Comparison of ENCODE assay signal across 24 cellular contexts in the genomic region with DNA sequence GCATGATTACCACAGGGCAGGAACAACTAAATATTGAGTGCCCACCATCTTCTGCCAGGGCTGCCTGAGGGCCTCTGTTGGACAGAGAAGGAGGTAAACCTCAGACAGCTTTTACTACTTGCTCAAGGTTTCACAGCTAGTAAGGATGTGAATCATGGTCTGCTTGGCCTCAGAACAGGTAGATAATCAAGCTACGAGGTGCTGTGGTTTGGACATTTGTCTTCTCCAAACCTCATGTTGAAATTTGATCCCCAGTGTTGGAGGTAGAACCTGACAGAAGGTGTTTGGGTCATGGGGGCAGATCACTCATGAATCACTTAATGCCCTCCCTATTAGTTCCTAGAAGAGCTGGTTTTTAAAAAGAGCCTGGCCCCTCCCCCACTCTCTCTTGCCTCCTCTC.
A peak's percentile ranks its signal among the peaks of the same experiment; 100 is the strongest.
DNase-seq lines count a peak whose midpoint lies in the region; ATAC-seq and TF ChIP-seq lines count a peak whose summit lies in the region.
"Had no signal": no experiment of that assay in that cellular context is flagged by ENCODE, and none has a peak within 500 bp of the region (broad histone marks: within the 10 kb centered on the region; RNA-seq: fewer than 3 reads in every experiment).

No MANE protein-coding gene starts in this region.

- no peak overlapping the region for H3K4me3 ChIP-seq in breast epithelium
- H3K4me3 ChIP-seq in endodermal cell (ENCODE audit: low read length): no peak overlapping the region
- no peak overlapping the region for H3K4me3 ChIP-seq in upper lobe of right lung
- H3K4me3 ChIP-seq: K562 had no signal

- H3K9me3 ChIP-seq in breast epithelium (no peaks in the 10 kb centered on the region), endodermal cell (ENCODE audit: control insufficient read depth, low read length) (peaks cover 6% of the 10 kb centered on the region), upper lobe of right lung (no peaks in the 10 kb centered on the region)

- ATAC-seq in GM21576 (IDR thresholded peaks at IDR 0.05; ENCODE audit: unreplicated experiment) (no peak), upper lobe of right lung (no peak)
- ATAC-seq: HepG2, K562, SK-N-SH treated with all-trans-retinoic acid at 6 μM for 48 hours had no signal

- no peak overlapping the region for H3K27ac Mint-ChIP-seq in MCF 10A (ENCODE audit: low read depth, unreplicated experiment)
- H3K27ac Mint-ChIP-seq in endodermal cell: peak overlapping the region; percentile 24
- H3K27ac Mint-ChIP-seq: CD8-positive, alpha-beta memory T cell had no signal

- H3K36me3 Mint-ChIP-seq in MCF 10A (ENCODE audit: insufficient read depth, unreplicated experiment) (no peaks in the 10 kb centered on the region), endodermal cell (ENCODE audit: low read depth) (no peaks in the 10 kb centered on the region)
- H3K36me3 Mint-ChIP-seq: CD8-positive, alpha-beta memory T cell had no signal

- H3K9me3 Mint-ChIP-seq in MCF 10A (ENCODE audit: unreplicated experiment): no peaks in the 10 kb centered on the region
- peaks cover 1% of the 10 kb centered on the region for H3K9me3 Mint-ChIP-seq in endodermal cell

- H3K27me3 Mint-ChIP-seq in MCF 10A (ENCODE audit: insufficient read depth, unreplicated experiment) (peaks cover 35% of the 10 kb centered on the region), endodermal cell (ENCODE audit: insufficient read depth) (no peaks in the 10 kb centered on the region)

- H3K27me3 ChIP-seq in breast epithelium (no peaks in the 10 kb centered on the region), endodermal cell (ENCODE audit: control insufficient read depth, insufficient read depth, low read length, poor library complexity, severe bottlenecking) (no peaks in the 10 kb centered on the region), upper lobe of right lung (no peaks in the 10 kb centered on the region)

- H3K4me1 Mint-ChIP-seq in MCF 10A (ENCODE audit: insufficient read depth, unreplicated experiment) (no peaks in the 10 kb centered on the region), endodermal cell (peaks cover 43% of the 10 kb centered on the region)
- H3K4me1 Mint-ChIP-seq: CD8-positive, alpha-beta memory T cell had no signal

- H3K4me1 ChIP-seq in breast epithelium (no peaks in the 10 kb centered on the region), endodermal cell (ENCODE audit: control insufficient read depth, insufficient read depth, low read length) (peaks cover 16% of the 10 kb centered on the region), upper lobe of right lung (no peaks in the 10 kb centered on the region)

- TF ChIP-seq POLR2A in breast epithelium (IDR thresholded peaks at IDR 0.05): no peak

- no peak overlapping the region for H3K4me3 Mint-ChIP-seq in MCF 10A (ENCODE audit: unreplicated experiment)
- no peak overlapping the region for H3K4me3 Mint-ChIP-seq in endodermal cell
- H3K4me3 Mint-ChIP-seq: CD8-positive, alpha-beta memory T cell had no signal

- H3K36me3 ChIP-seq in breast epithelium (peaks cover 5% of the 10 kb centered on the region), endodermal cell (ENCODE audit: control insufficient read depth, insufficient read depth, low read length) (no peaks in the 10 kb centered on the region), upper lobe of right lung (no peaks in the 10 kb centered on the region)

- CTCF ChIA-PET in MCF 10A (lab: Yijun Ruan, JAX): interaction anchor here (0.6 kb wide), 2 partner anchors 413 to 574 kb away, joined by 3 read pairs; no protein-coding TSS in a partner anchor

- H3K27ac ChIP-seq in breast epithelium (no peak overlapping the region), endodermal cell (ENCODE audit: low read depth, low read length) (no peak overlapping the region), upper lobe of right lung (no peak overlapping the region)
- H3K27ac ChIP-seq: C4-2B had no signal

- no peak for TF ChIP-seq CTCF in MCF 10A (IDR thresholded peaks at IDR 0.05; ENCODE audit: unreplicated experiment)
- TF ChIP-seq CTCF in breast epithelium (IDR thresholded peaks at IDR 0.05): no peak
- TF ChIP-seq CTCF in endodermal cell (conservative IDR thresholded peaks at IDR 0.05): no peak
- no peak for TF ChIP-seq CTCF in upper lobe of right lung (IDR thresholded peaks at IDR 0.05)

- H3K9ac ChIP-seq in endodermal cell (ENCODE audit: extremely low read depth, low read length, poor library complexity, severe bottlenecking): no peak overlapping the region

- intact Hi-C loops in MCF 10A (cut with micrococcal nuclease) (no loop called here), breast epithelium (cut with DNase I; ENCODE audit: low total_unique reads) (no loop called here), upper lobe of right lung (cut with DNase I) (no loop called here)

- POLR2A ChIA-PET in MCF 10A (lab: Yijun Ruan, JAX): interaction anchor here (0.5 kb wide), 1 partner anchor 56 kb away, joined by 3 read pairs; no protein-coding TSS in a partner anchor

- no TSS peak for BruUV-seq in MCF 10A (replicated peaks; lab: Mats Ljungman, UMichigan)

- DNase-seq in MCF 10A (ENCODE audit: unreplicated experiment) (peak; percentile 18), breast epithelium (ENCODE audit: low spot score in 2 of 2) (no peak), endodermal cell (no peak), kidney tubule cell (ENCODE audit: low spot score) (peak; percentile 51), upper lobe of right lung (no peak), DMS114 treated with DMSO at 0.1 percent for 48 hours (lab: John Stamatoyannopoulos, UW; ENCODE audit: unreplicated experiment) (no peak), DMS79 treated with DMSO at 0.1 percent for 48 hours (lab: John Stamatoyannopoulos, UW) (no peak)
- DNase-seq: Calu3; CD8-positive, alpha-beta memory T cell; GF-D8; H7; NCI-H1092; NCI-H1436; NCI-H187 treated with DMSO at 0.1 percent for 48 hours; NCI-H2227 treated with DMSO at 0.1 percent for 48 hours; NCI-H510A; NCI-H82; RPMI8226; SHP77 treated with DMSO at 0.1 percent for 48 hours had no signal

- 94% methylated on average over 1 of the region's 1 CpG; no CpG with 5 or more reads in 1 of the 2 experiments for WGBS in endodermal cell (ENCODE audit: insufficient coverage in 1 of 2, insufficient read length in 1 of 2), 2 experiments

Comparison
In these comparisons a context has a peak if more than half of its experiments do, and no peak if none do; other contexts are left out.
1. DNase-seq: peak in MCF 10A (single experiment) and kidney tubule cell (single experiment); none in breast epithelium (0 of 2), endodermal cell (single experiment), upper lobe of right lung (single experiment), DMS114 treated with DMSO at 0.1 percent for 48 hours (single experiment) and DMS79 treated with DMSO at 0.1 percent for 48 hours (single experiment).